ENCODE assay signal across 8 cellular contexts in genomic region chr19:42420055-42420544, GRCh38. TPM values are rescaled to one million over a fixed set of nuclear protein-coding genes. Genes with fewer than 3 reads are reported as not detected.
DNase-seq lines count a peak whose midpoint lies in the region; ATAC-seq and TF ChIP-seq lines count a peak whose summit lies in the region.

No MANE protein-coding gene starts in this region.

- DNase-seq in AG09319 (ENCODE audit: extremely low read depth, low read depth) = no peak
- peak; percentile 66 for DNase-seq in NCI-H82 (lab: John Stamatoyannopoulos, UW)
- peak; percentile 78 for DNase-seq in activated CD8-positive, alpha-beta memory T cell treated with anti-CD3 and anti-CD28 coated beads, Interleukin-2, amount 50 U/mL, for 4 hours
- DNase-seq in progenitor cell of endocrine pancreas (ENCODE audit: low spot score, unreplicated experiment) = no peak
- no peak for DNase-seq in inferior parietal cortex (ENCODE audit: extremely low spot score)
- no peak for DNase-seq in GOT3 (lab: John Stamatoyannopoulos, UW)

- peak; percentile 53 for ATAC-seq in GM19351 (IDR thresholded peaks at IDR 0.05; ENCODE audit: unreplicated experiment)
- ATAC-seq in esophagus mucosa = peak; percentile 57

- peaks cover 1% of the 10 kb centered on the region for H3K36me3 Mint-ChIP-seq in progenitor cell of endocrine pancreas (ENCODE audit: insufficient read depth)

- H3K4me3 Mint-ChIP-seq in progenitor cell of endocrine pancreas (ENCODE audit: low read depth) = no peak overlapping the region

- H3K27me3 Mint-ChIP-seq in progenitor cell of endocrine pancreas = peaks cover 19% of the 10 kb centered on the region

- TF ChIP-seq CTCF in AG09319 (IDR thresholded peaks at IDR 0.05; ENCODE audit: low read depth, low read length) (peak; percentile 63), progenitor cell of endocrine pancreas (IDR thresholded peaks at IDR 0.05; ENCODE audit: unreplicated experiment) (peak; percentile 64)

- H3K9me3 Mint-ChIP-seq in progenitor cell of endocrine pancreas (ENCODE audit: low read depth) = no peaks in the 10 kb centered on the region

- H3K4me1 Mint-ChIP-seq in progenitor cell of endocrine pancreas (ENCODE audit: low read depth) = peaks cover 11% of the 10 kb centered on the region

- H3K27ac Mint-ChIP-seq in progenitor cell of endocrine pancreas = no peak overlapping the region

RNA-seq across cellular contexts. Expression of gene LIPE, which starts 7.1 kb away (rescaled TPM):
- total RNA-seq in esophagus mucosa (10.8 TPM), progenitor cell of endocrine pancreas (12.8 and 13.4 TPM in 2 replicates)

RNA-seq across cellular contexts. Expression of gene CXCL17, which starts 22.6 kb away (rescaled TPM):
- 38.6 TPM for total RNA-seq in esophagus mucosa
- total RNA-seq in progenitor cell of endocrine pancreas = 0.48 and 0.64 TPM in 2 replicates

RNA-seq across cellular contexts. Expression of gene CNFN, which starts 30.0 kb away (rescaled TPM):
- total RNA-seq in esophagus mucosa (1,078 TPM), progenitor cell of endocrine pancreas (2.8 and 2.9 TPM in 2 replicates)

Comparison
In these comparisons a context has a peak if more than half of its experiments do, and no peak if none do; other contexts are left out.
1. DNase-seq: peak in NCI-H82 (single experiment) and activated CD8-positive, alpha-beta memory T cell treated with anti-CD3 and anti-CD28 coated beads, Interleukin-2, amount 50 U/mL, for 4 hours (single experiment); none in AG09319 (single experiment), progenitor cell of endocrine pancreas (single experiment), inferior parietal cortex (single experiment) and GOT3 (single experiment).
2. RNA of gene CXCL17, which starts 22.6 kb away (total RNA-seq): 38.6 TPM in esophagus mucosa (single experiment); 0.48 to 0.64 TPM in progenitor cell of endocrine pancreas; every median in the first group is over 10 times any median in the second.
3. RNA of gene CNFN, which starts 30.0 kb away (total RNA-seq): 1,078 TPM in esophagus mucosa (single experiment); 2.8 to 2.9 TPM in progenitor cell of endocrine pancreas; every median in the first group is over 100 times any median in the second.